Comparison of ENCODE assay signal across 8 cellular contexts in the genomic region with DNA sequence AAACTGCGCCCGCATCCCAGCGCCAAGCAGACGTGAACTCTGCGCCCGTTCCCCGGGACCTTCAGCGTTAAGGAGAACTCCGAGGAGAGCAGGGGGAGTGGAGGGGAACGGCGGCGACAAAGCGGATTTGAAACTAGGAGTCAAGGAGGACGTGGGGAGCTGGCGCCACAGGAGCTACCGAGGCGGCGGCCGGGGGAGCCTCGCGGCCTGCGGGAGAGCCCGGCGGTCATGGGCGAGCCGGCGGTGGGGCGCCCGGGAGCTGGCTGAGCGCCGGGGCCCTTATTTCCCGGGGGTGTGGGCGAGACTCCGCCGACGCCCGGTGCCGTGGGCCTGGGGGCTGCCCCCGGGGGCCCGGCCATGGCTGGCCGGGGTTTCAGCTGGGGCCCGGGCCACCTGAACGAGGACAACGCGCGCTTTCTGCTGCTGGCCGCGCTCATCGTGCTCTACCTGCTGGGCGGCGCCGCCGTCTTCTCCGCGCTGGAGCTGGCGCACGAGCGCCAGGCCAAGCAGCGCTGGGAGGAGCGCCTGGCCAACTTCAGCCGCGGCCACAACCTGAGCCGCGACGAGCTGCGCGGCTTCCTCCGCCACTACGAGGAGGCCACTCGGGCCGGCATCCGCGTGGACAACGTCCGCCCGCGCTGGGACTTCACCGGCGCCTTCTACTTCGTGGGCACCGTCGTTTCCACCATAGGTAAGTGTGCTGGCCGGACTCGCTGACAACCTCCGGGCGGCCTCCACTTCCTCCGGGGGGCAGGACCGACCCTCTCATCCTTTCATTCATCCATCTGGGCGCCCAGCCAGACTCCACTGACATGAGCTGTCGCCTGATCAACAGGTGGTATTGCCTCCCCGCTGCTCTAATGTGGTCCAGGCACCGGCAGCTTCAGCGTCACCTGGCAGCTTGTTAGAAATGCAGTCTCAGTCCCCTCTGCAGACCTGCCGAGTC. TPM values are rescaled to one million over a fixed set of nuclear protein-coding genes. Genes with fewer than 3 reads are reported as not detected.
A peak's percentile ranks its signal among the peaks of the same experiment; 100 is the strongest.
DNase-seq lines count a peak whose midpoint lies in the region; ATAC-seq lines count a peak whose summit lies in the region.

A gene (plus strand): TSS at position 146 of the 946 bp plus-strand sequence. CDS start 212 bp downstream, at position 358.

- no peak within 1 kb of the TSS for H3K9ac ChIP-seq in BLaER1

- no peak within 1 kb of the TSS for H3K27ac ChIP-seq in BLaER1

- peak within 1 kb of the TSS; percentile 61 for H3K4me2 ChIP-seq in BLaER1

- POLR2A ChIA-PET in T-cell (lab: Charles Lee) = interaction anchor here in 1 of 2 donors (0.5 kb wide), 1 partner anchor 100 kb away, joined by 3 read pairs; no protein-coding TSS in a partner anchor

- peaks cover 15 to 27% (median 21%) of the 10 kb centered on the region in 3 donors for H3K4me1 Mint-ChIP-seq in IgD-negative memory B cell
- H3K4me1 Mint-ChIP-seq in T-cell = peaks cover 27 to 29% (median 28%) of the 10 kb centered on the region in 3 donors
- H3K4me1 Mint-ChIP-seq in natural killer cell treated with Interleukin-12 subunit alpha and Interleukin-12 subunit beta and Interleukin-15 and Interleukin-18, amount 100 ng/mL, for 72 hours (ENCODE audit: low read depth in 2 of 2) = peaks cover 25 to 26% of the 10 kb centered on the region in 2 donors

- ATAC-seq in T-cell (replicated peaks in 1 of 4) (peak in 1 of 4 experiments; percentile 28), esophagus mucosa (peak; percentile 46), GM21526 (IDR thresholded peaks at IDR 0.05; ENCODE audit: low FRiP score, unreplicated experiment) (no peak), GM19351 (IDR thresholded peaks at IDR 0.05; ENCODE audit: unreplicated experiment) (no peak)
- no peak for ATAC-seq in natural killer cell treated with Interleukin-12 subunit alpha and Interleukin-12 subunit beta and Interleukin-15 and Interleukin-18, amount 100 ng/mL, for 72 hours

- DNase-seq in T-cell (peak in 1 of 34 experiments; percentile 12), HUDEP-2 (lab: John Stamatoyannopoulos, UW; ENCODE audit: unreplicated experiment in 76 of 76) (no peak)
- DNase-seq in natural killer cell treated with Interleukin-12 subunit alpha and Interleukin-12 subunit beta and Interleukin-15 and Interleukin-18, amount 100 ng/mL, for 72 hours (ENCODE audit: low spot score) = no peak

- H3K36me3 Mint-ChIP-seq in IgD-negative memory B cell (peaks cover 3% of the 10 kb centered on the region), T-cell (no peaks in the 10 kb centered on the region)
- H3K36me3 Mint-ChIP-seq in natural killer cell treated with Interleukin-12 subunit alpha and Interleukin-12 subunit beta and Interleukin-15 and Interleukin-18, amount 100 ng/mL, for 72 hours = peaks cover 11% of the 10 kb centered on the region

- peak within 1 kb of the TSS; percentile 62 for H3K4me3 ChIP-seq in BLaER1

- CTCF ChIA-PET in T-cell (lab: Charles Lee) = no interaction called here

- H3K4me3 Mint-ChIP-seq in IgD-negative memory B cell = peak within 1 kb of the TSS; percentile 84 to 96 (median 88)
- H3K4me3 Mint-ChIP-seq in T-cell = peak within 1 kb of the TSS; percentile 73 to 89 (median 79)
- peak within 1 kb of the TSS; percentile 81 for H3K4me3 Mint-ChIP-seq in natural killer cell treated with Interleukin-12 subunit alpha and Interleukin-12 subunit beta and Interleukin-15 and Interleukin-18, amount 100 ng/mL, for 72 hours

- H3K27me3 ChIP-seq in BLaER1 = peaks cover 69% of the 10 kb centered on the region

- H3K27ac Mint-ChIP-seq in IgD-negative memory B cell = no peak within 1 kb of the TSS
- H3K27ac Mint-ChIP-seq in T-cell = peak within 1 kb of the TSS in 1 of 2 donors; percentile 30
- H3K27ac Mint-ChIP-seq in natural killer cell treated with Interleukin-12 subunit alpha and Interleukin-12 subunit beta and Interleukin-15 and Interleukin-18, amount 100 ng/mL, for 72 hours = no peak within 1 kb of the TSS

- H3K9me3 ChIP-seq in BLaER1 = peaks cover 46% of the 10 kb centered on the region

- H4K20me1 ChIP-seq in BLaER1 = peaks cover 20% of the 10 kb centered on the region; the same call in 1 of the 2 replicates

- peaks cover 14% of the 10 kb centered on the region for H3K4me1 ChIP-seq in BLaER1

- H3K9me3 Mint-ChIP-seq in IgD-negative memory B cell (peaks cover 2 to 11% (median 8%) of the 10 kb centered on the region in 3 donors), T-cell (no peaks in the 10 kb centered on the region)
- H3K9me3 Mint-ChIP-seq in natural killer cell treated with Interleukin-12 subunit alpha and Interleukin-12 subunit beta and Interleukin-15 and Interleukin-18, amount 100 ng/mL, for 72 hours = no peaks in the 10 kb centered on the region

- H3K36me3 ChIP-seq in BLaER1 = no peaks in the 10 kb centered on the region

- peaks cover 49% of the 10 kb centered on the region for H3K27me3 Mint-ChIP-seq in IgD-negative memory B cell
- peaks cover 46 to 69% of the 10 kb centered on the region in 2 donors for H3K27me3 Mint-ChIP-seq in T-cell
- H3K27me3 Mint-ChIP-seq in natural killer cell treated with Interleukin-12 subunit alpha and Interleukin-12 subunit beta and Interleukin-15 and Interleukin-18, amount 100 ng/mL, for 72 hours = peaks cover 42 to 55% of the 10 kb centered on the region in 2 donors

RNA-seq across cellular contexts. Expression of the gene that starts here (rescaled TPM):
- polyA plus RNA-seq in IgD-negative memory B cell = not detected
- total RNA-seq in T-cell (not detected), esophagus mucosa (0.28 TPM)
- under 1 TPM; 0.50 to 0.61 TPM for total RNA-seq in natural killer cell treated with Interleukin-12 subunit alpha and Interleukin-12 subunit beta and Interleukin-15 and Interleukin-18, amount 100 ng/mL, for 72 hours

Comparison
In these comparisons a context has a peak if more than half of its experiments do, and no peak if none do; other contexts are left out.
1. Peak in ATAC-seq in esophagus mucosa; RNA of the gene not detected or under 1 TPM.